Comparison of ENCODE assay signal across 1 cellular context in the genomic region with DNA sequence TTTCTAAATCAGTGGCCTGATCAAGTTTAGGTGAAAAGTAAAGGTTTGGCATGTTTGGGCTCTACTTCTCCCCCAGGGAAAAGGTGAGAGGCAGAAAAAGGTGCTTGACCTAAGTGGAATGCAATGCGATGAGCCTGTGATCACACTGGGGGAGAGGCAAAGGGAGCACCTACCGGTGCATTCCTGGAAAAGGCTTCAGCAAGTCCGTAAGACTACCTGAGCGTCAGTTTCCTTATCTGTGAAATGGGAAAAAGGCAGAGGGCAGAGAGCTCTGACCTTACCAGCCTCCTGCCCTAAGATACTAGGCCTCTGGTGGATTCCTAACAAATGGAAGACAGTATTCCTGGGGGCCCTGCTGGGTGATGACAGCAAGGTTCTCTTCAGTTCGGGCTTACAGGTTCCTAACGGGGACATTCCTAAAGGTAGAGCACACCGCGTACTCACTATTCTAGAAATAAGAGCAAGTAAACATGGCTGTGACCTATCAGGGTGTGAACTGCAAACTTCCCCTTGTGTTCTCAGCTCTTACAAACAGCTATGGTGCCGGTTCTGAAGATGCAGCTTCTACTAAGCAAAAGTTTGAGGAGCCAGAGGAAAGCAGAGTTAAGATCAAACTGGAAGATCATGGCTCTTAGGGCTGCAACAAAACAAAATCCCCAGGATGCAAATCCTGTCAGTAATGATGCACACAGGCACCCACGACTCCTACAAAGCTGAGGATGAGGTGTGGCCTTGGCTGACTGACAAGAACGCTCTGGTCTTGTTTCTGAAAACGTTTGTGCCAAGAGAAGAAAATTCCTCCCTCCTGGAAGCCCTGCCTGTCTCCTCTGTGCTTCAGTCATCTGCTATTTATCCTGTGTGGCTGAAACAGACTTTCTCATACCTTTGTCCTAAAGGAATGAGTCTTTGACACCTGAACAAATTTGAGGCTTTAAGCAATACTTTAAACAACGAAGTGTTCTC.
TF ChIP-seq lines count a peak whose summit lies in the region.

No MANE protein-coding gene starts in this region.

TF ChIP-seq in SK-N-SH, 30 proteins besides CTCF, POLR2A, EP300 and RAD21:
- TF ChIP-seq RFX5 (IDR thresholded peaks at IDR 0.05; ENCODE audit: low read length) = no peak
- no peak for TF ChIP-seq FOXJ3 (CRISPR knock-in tag; IDR thresholded peaks at IDR 0.05)
- TF ChIP-seq ZBTB33 (IDR thresholded peaks at IDR 0.05; ENCODE audit: borderline replicate concordance, low read depth) = no peak
- TF ChIP-seq MAX (IDR thresholded peaks at IDR 0.05; ENCODE audit: low read depth) = no peak
